19 cellular contexts compared by ENCODE assay signal in the genomic region with DNA sequence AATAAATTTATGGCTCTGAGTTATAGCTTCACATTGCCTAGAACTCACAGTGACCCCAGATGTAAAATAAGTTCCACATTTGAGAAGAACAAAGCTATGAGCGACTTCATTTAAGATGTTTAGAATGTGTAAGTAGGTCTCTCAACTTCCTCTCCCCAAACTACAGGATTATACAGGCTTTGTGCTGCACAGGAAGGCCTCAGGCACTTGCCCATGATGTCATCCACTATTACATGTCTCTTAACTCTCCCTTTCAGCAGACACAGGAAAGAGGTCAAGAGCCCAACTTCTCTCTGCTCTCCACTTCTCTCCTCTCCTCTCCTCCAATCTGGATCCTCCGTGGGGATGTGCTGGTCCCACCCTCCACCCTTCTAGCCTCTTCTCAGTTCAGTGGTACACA.
DNase-seq lines count a peak whose midpoint lies in the region; ATAC-seq, FAIRE-seq and TF ChIP-seq lines count a peak whose summit lies in the region.
"Had no signal": no experiment of that assay in that cellular context is flagged by ENCODE, and none has a peak within 500 bp of the region (broad histone marks: within the 10 kb centered on the region; RNA-seq: fewer than 3 reads in every experiment).

No MANE protein-coding gene starts in this region.

- TF ChIP-seq CTCF in NB4 (IDR thresholded peaks at IDR 0.05; ENCODE audit: low read depth, low read length), result no peak
- no peak for TF ChIP-seq CTCF in mesothelial cell of epicardium (IDR thresholded peaks at IDR 0.05; ENCODE audit: unreplicated experiment)

- H3K4me1 ChIP-seq in small intestine (ENCODE audit: control insufficient read depth in 2 of 2, insufficient read depth in 1 of 2, low read depth in 1 of 2, low read length in 1 of 2), result no peaks in the 10 kb centered on the region

- 69 to 82% (median 75%) methylated on average over 2 of the region's 2 CpGs for WGBS in small intestine, 3 donors

- peaks cover 29% of the 10 kb centered on the region for H3K36me3 Mint-ChIP-seq in mesothelial cell of epicardium
- H3K36me3 Mint-ChIP-seq: CD14-positive monocyte; naive thymus-derived CD4-positive, alpha-beta T cell had no signal

- no peaks in the 10 kb centered on the region for H3K36me3 ChIP-seq in small intestine (ENCODE audit: control insufficient read depth in 2 of 2, insufficient read depth in 2 of 2, low read length in 2 of 2)
- H3K36me3 ChIP-seq: WERI-Rb-1 had no signal

- no peak for TF ChIP-seq POLR2A in GM12891 (IDR thresholded peaks at IDR 0.05; ENCODE audit: low read depth, low read length)
- no peak for TF ChIP-seq POLR2A in NB4 (IDR thresholded peaks at IDR 0.05; ENCODE audit: extremely low read depth, insufficient read length)

- FAIRE-seq in GM12891 (lab: Jason Lieb, UNC) (no peak), small intestine (lab: Jason Lieb, UNC) (no peak)

- peak overlapping the region; percentile 60 for H3K27ac Mint-ChIP-seq in mesothelial cell of epicardium
- H3K27ac Mint-ChIP-seq: CD14-positive monocyte; endodermal cell; IgD-negative memory B cell; naive thymus-derived CD4-positive, alpha-beta T cell; stimulated activated naive CD8-positive, alpha-beta T cell treated with anti-CD3 and anti-CD28 coated beads, Interleukin-15, amount 100 ng/mL, for 72 hours had no signal

- no peaks in the 10 kb centered on the region for H3K27me3 ChIP-seq in small intestine (ENCODE audit: control insufficient read depth in 2 of 2, insufficient read depth in 2 of 2, low read length in 2 of 2)

- no peaks in the 10 kb centered on the region for H3K9me3 ChIP-seq in small intestine (ENCODE audit: control insufficient read depth, low read depth)

- DNase-seq in GM12891 (ENCODE audit: insufficient read length, low spot score) (no peak), NB4 (ENCODE audit: low read depth) (peak; percentile 22), amniotic stem cell (lab: John Stamatoyannopoulos, UW) (peak; percentile 46), mesothelial cell of epicardium (ENCODE audit: low spot score in 2 of 2, unreplicated experiment in 2 of 2) (no peak), small intestine (no peak), NCI-H82 (lab: John Stamatoyannopoulos, UW) (no peak)
- DNase-seq: activated naive CD4-positive, alpha-beta T cell treated with Interleukin-2 at 50 U/mL for 16 hours; endodermal cell; glutamatergic neuron; kidney glomerular epithelial cell; naive thymus-derived CD4-positive, alpha-beta T cell; NCI-H1436; NCI-H524; stimulated activated naive CD8-positive, alpha-beta T cell treated with anti-CD3 and anti-CD28 coated beads, Interleukin-15, amount 100 ng/mL, for 72 hours; WERI-Rb-1 had no signal

- no peak overlapping the region for H3K27ac ChIP-seq in small intestine (ENCODE audit: low read depth in 1 of 2, low read length in 1 of 2)
- H3K27ac ChIP-seq: WERI-Rb-1 had no signal

- peaks cover 18% of the 10 kb centered on the region for H3K4me1 Mint-ChIP-seq in mesothelial cell of epicardium
- H3K4me1 Mint-ChIP-seq: CD14-positive monocyte; IgD-negative memory B cell; stimulated activated naive CD8-positive, alpha-beta T cell treated with anti-CD3 and anti-CD28 coated beads, Interleukin-15, amount 100 ng/mL, for 72 hours had no signal

- H3K4me3 ChIP-seq in NB4 (ENCODE audit: low read depth, low read length) (no peak overlapping the region), small intestine (ENCODE audit: low read depth in 1 of 2, low read length in 2 of 2) (no peak overlapping the region)

- no peaks in the 10 kb centered on the region for H3K27me3 Mint-ChIP-seq in mesothelial cell of epicardium (ENCODE audit: low read depth)
- H3K27me3 Mint-ChIP-seq: IgD-negative memory B cell; stimulated activated naive CD8-positive, alpha-beta T cell treated with anti-CD3 and anti-CD28 coated beads, Interleukin-15, amount 100 ng/mL, for 72 hours had no signal

- H3K9me3 Mint-ChIP-seq in mesothelial cell of epicardium, result peaks cover 5% of the 10 kb centered on the region
- H3K9me3 Mint-ChIP-seq: endodermal cell; IgD-negative memory B cell; naive thymus-derived CD4-positive, alpha-beta T cell; stimulated activated naive CD8-positive, alpha-beta T cell treated with anti-CD3 and anti-CD28 coated beads, Interleukin-15, amount 100 ng/mL, for 72 hours had no signal

- H3K4me3 Mint-ChIP-seq in mesothelial cell of epicardium, result no peak overlapping the region
- H3K4me3 Mint-ChIP-seq: CD14-positive monocyte; endodermal cell; IgD-negative memory B cell; naive thymus-derived CD4-positive, alpha-beta T cell; stimulated activated naive CD8-positive, alpha-beta T cell treated with anti-CD3 and anti-CD28 coated beads, Interleukin-15, amount 100 ng/mL, for 72 hours had no signal

- ATAC-seq in HG02884 (IDR thresholded peaks at IDR 0.05; ENCODE audit: unreplicated experiment), result no peak
- no peak for ATAC-seq in GM21737 (IDR thresholded peaks at IDR 0.05; ENCODE audit: unreplicated experiment)
- ATAC-seq: naive thymus-derived CD4-positive, alpha-beta T cell; stimulated activated naive CD8-positive, alpha-beta T cell treated with anti-CD3 and anti-CD28 coated beads, Interleukin-15, amount 100 ng/mL, for 72 hours had no signal

TF ChIP-seq in GM12891, 5 proteins besides CTCF, POLR2A, EP300 and RAD21:
- 0 out of 2 replicates have a peak, but pooled peaks have one; percentile 13 for TF ChIP-seq SPI1 (IDR thresholded peaks at IDR 0.05; ENCODE audit: low read depth, low read length)
- no peak for TF ChIP-seq POU2F2 (IDR thresholded peaks at IDR 0.05; ENCODE audit: low read depth, low read length)

Comparison
In these comparisons a context has a peak if more than half of its experiments do, and no peak if none do; other contexts are left out.
1. DNase-seq: peak in NB4 (single experiment) and amniotic stem cell (single experiment); none in GM12891 (single experiment), mesothelial cell of epicardium (0 of 2), small intestine (single experiment) and NCI-H82 (single experiment).